Comparison of ENCODE assay signal across 7 cellular contexts in genomic region chr1:10205206-10205605, GRCh38. TPM values are rescaled to one million over a fixed set of nuclear protein-coding genes. Genes with fewer than 3 reads are reported as not detected.
A peak's percentile ranks its signal among the peaks of the same experiment; 100 is the strongest.
DNase-seq lines count a peak whose midpoint lies in the region; ATAC-seq, FAIRE-seq and TF ChIP-seq lines count a peak whose summit lies in the region.
"Not testable (repeated sequence)": the region's sequence is repeated elsewhere in the genome, so short reads cannot be mapped to it uniquely, and the experiment has no call there.

No MANE protein-coding gene starts in this region.

- not testable (repeated sequence) for H3K9me3 ChIP-seq in HEK293 (ENCODE audit: control insufficient read depth, insufficient read depth, low read depth, low read length); K562 (replicated peaks; ENCODE audit: control insufficient read depth, insufficient read depth, low read depth, low read length); HepG2 (ENCODE audit: low read length); psoas muscle; gastrocnemius medialis

- H3K9ac ChIP-seq in K562 (ENCODE audit: insufficient read depth in 1 of 2, low read depth in 2 of 2, low read length in 2 of 2); HepG2 (ENCODE audit: insufficient read depth, low read depth, low read length): not testable (repeated sequence)

- H3K9me3 Mint-ChIP-seq in WTC11 = not testable (repeated sequence)

- H3K27me3 ChIP-seq in K562 (ENCODE audit: control insufficient read depth in 2 of 2, insufficient read depth in 2 of 2, low read length in 2 of 2) = peaks cover 18 to 53% of the 10 kb centered on the region in 2 experiments
- H3K27me3 ChIP-seq in HepG2 (ENCODE audit: control insufficient read depth in 1 of 2, insufficient read depth in 2 of 2, low read length in 2 of 2); psoas muscle (ENCODE audit: insufficient read depth in 3 of 3, low read length in 2 of 3); gastrocnemius medialis: not testable (repeated sequence)

- not testable (repeated sequence) for H3K27ac ChIP-seq in HEK293 (ENCODE audit: extremely low read depth, low read depth, low read length); K562 (ENCODE audit: extremely low read depth, low read depth, low read length); HepG2 (ENCODE audit: extremely low read length, insufficient read depth, low read length)
- peak overlapping the region; percentile 81 for H3K27ac ChIP-seq in psoas muscle
- H3K27ac ChIP-seq in gastrocnemius medialis = peak overlapping the region; percentile 73 to 84 (median 82)

- TF ChIP-seq RAD21 in K562 (CRISPR knock-in tag; conservative IDR thresholded peaks at IDR 0.05 in 1 of 2, IDR thresholded peaks at IDR 0.05 in 1 of 2); HepG2 (CRISPR knock-in tag; IDR thresholded peaks at IDR 0.05): not testable (repeated sequence)

- intact Hi-C loops in K562 (cut with micrococcal nuclease); HepG2 (cut with micrococcal nuclease; ENCODE audit: unreplicated experiment); gastrocnemius medialis (cut with DNase I; ENCODE audit: low total_unique reads): not testable (repeated sequence)
- intact Hi-C loops in psoas muscle (cut with DNase I) = loop anchor here in 1 of 2 donors (5.0 kb wide), 2 partner anchors 43 to 107 kb away; no protein-coding TSS in a partner anchor

- H3K4me1 ChIP-seq in HEK293 (ENCODE audit: control insufficient read depth, insufficient read depth, low read length); K562 (replicated peaks in 1 of 2; ENCODE audit: control insufficient read depth in 2 of 2, insufficient read depth in 2 of 2, low read length in 2 of 2): not testable (repeated sequence)
- H3K4me1 ChIP-seq in HepG2 (ENCODE audit: insufficient read depth, low read length) (peaks cover 48% of the 10 kb centered on the region), psoas muscle (peaks cover 28% of the 10 kb centered on the region), gastrocnemius medialis (peaks cover 18% of the 10 kb centered on the region in 2 donors)

- not testable (repeated sequence) for H3K36me3 ChIP-seq in HEK293 (ENCODE audit: control insufficient read depth in 2 of 2, insufficient read depth in 1 of 2, low read length in 2 of 2); K562 (ENCODE audit: control insufficient read depth, insufficient read depth, low read length); HepG2 (replicated peaks in 1 of 2; ENCODE audit: control insufficient read depth in 1 of 2, insufficient read depth in 2 of 2, low read length in 2 of 2); psoas muscle (ENCODE audit: insufficient read depth in 1 of 2, low read depth in 1 of 2); gastrocnemius medialis

- TF ChIP-seq POLR2A in K562 (conservative IDR thresholded peaks at IDR 0.05); HepG2 (IDR thresholded peaks at IDR 0.05; ENCODE audit: insufficient read depth in 1 of 2, low read depth in 2 of 2, low read length in 2 of 2); gastrocnemius medialis (IDR thresholded peaks at IDR 0.05): not testable (repeated sequence)

- in situ Hi-C loops in K562 (cut with MboI); HepG2 (cut with HindIII; ENCODE audit: extremely low pct_ligation_motif_present, low pct_unique_long_range_greater_than_20kb): not testable (repeated sequence)
- in situ Hi-C loops in gastrocnemius medialis (cut with MboI; ENCODE audit: low sequenced_read_pairs in 4 of 4) = loop anchor here (10.0 to 25.0 kb wide), 3 partner anchors 130 to 140 kb away; no protein-coding TSS in a partner anchor

- CTCF ChIA-PET in HEK293 (lab: Yijun Ruan, JAX) (interaction anchor here (0.6 kb wide), 1 partner anchor 265 kb away, joined by 5 read pairs; no protein-coding TSS in a partner anchor), WTC11 (lab: Charles Lee) (interaction anchor here (0.6 kb wide), 1 partner anchor 27 kb away, joined by 3 read pairs; no protein-coding TSS in a partner anchor)
- CTCF ChIA-PET in K562 (lab: Yijun Ruan, JAX; ENCODE audit: low intra/inter-chr PET ratio); HepG2 (lab: Yijun Ruan, JAX; ENCODE audit: low intra/inter-chr PET ratio, low total read pairs): not testable (repeated sequence)

- H3K27ac Mint-ChIP-seq in WTC11 = not testable (repeated sequence)

- H3K36me3 Mint-ChIP-seq in WTC11 = not testable (repeated sequence)

- 7% methylated on average over 13 of the region's 14 CpGs for WGBS in K562 (ENCODE audit: insufficient coverage, low coverage, missing lambda C conversion rate)
- 38% methylated on average over 14 of the region's 14 CpGs for WGBS in HepG2 (ENCODE audit: low lambda C conversion rate)
- 73 to 86% (median 75%) methylated on average over 14 of the region's 14 CpGs for WGBS in psoas muscle, 3 donors

- not testable (repeated sequence) for TF ChIP-seq CTCF in HEK293 (tag by site-specific recombination; IDR thresholded peaks at IDR 0.05); WTC11 (IDR thresholded peaks at IDR 0.05); K562 (IDR thresholded peaks at IDR 0.05 in 2 of 3, conservative IDR thresholded peaks at IDR 0.05 in 1 of 3; ENCODE audit: insufficient read depth in 2 of 3, low read depth in 1 of 3, low read length in 3 of 3); HepG2 (CRISPR knock-in tag; IDR thresholded peaks at IDR 0.05); psoas muscle (IDR thresholded peaks at IDR 0.05); gastrocnemius medialis (IDR thresholded peaks at IDR 0.05 in 4 of 5, conservative IDR thresholded peaks at IDR 0.05 in 1 of 5)

- not testable (repeated sequence) for H3K9me1 ChIP-seq in K562 (ENCODE audit: control insufficient read depth, insufficient read depth, low read length)

- not testable (repeated sequence) for H3K4me3 Mint-ChIP-seq in WTC11

- H3K4me1 Mint-ChIP-seq in WTC11 = not testable (repeated sequence)

- BruUV-seq in K562 (replicated peaks; lab: Mats Ljungman, UMichigan); HepG2 (replicated peaks; lab: Mats Ljungman, UMichigan): not testable (repeated sequence)

- not testable (repeated sequence) for FAIRE-seq in K562 (lab: Jason Lieb, UNC); HepG2 (lab: Jason Lieb, UNC)

- not testable (repeated sequence) for H3K4me2 ChIP-seq in K562 (ENCODE audit: insufficient read depth, low read length); HepG2 (ENCODE audit: low read depth, low read length)

- H3K27me3 Mint-ChIP-seq in WTC11 (ENCODE audit: low read depth) = not testable (repeated sequence)

- not testable (repeated sequence) for ATAC-seq in WTC11, K562, HepG2, psoas muscle, gastrocnemius medialis

- not testable (repeated sequence) for H3K79me2 ChIP-seq in K562 (ENCODE audit: control insufficient read depth, insufficient read depth, low read length); HepG2 (ENCODE audit: insufficient read depth, low read length)

- not testable (repeated sequence) for H4K20me1 ChIP-seq in K562 (replicated peaks; ENCODE audit: control insufficient read depth, insufficient read depth, low read length); HepG2 (ENCODE audit: insufficient read depth, low read length)

- H2AFZ ChIP-seq in K562 (ENCODE audit: low read depth, low read length); HepG2 (ENCODE audit: low read length): not testable (repeated sequence)

- TF ChIP-seq EP300 in K562 (IDR thresholded peaks at IDR 0.05; ENCODE audit: low read length); HepG2 (IDR thresholded peaks at IDR 0.05; ENCODE audit: low read depth in 2 of 2, low read length in 2 of 2); HepG2 (CRISPR knock-in tag; IDR thresholded peaks at IDR 0.05; ENCODE audit: borderline replicate concordance): not testable (repeated sequence)

- not testable (repeated sequence) for DNase-seq in WTC11 (ENCODE audit: low spot score); K562 (ENCODE audit: extremely low read depth in 1 of 4, low spot score in 3 of 4); HepG2 (ENCODE audit: low spot score); psoas muscle; gastrocnemius medialis
- DNase-seq in mesenteric fat pad (ENCODE audit: low spot score) = peak; percentile 26

- not testable (repeated sequence) for H3K4me3 ChIP-seq in HEK293 (ENCODE audit: low read depth, low read length); K562; HepG2 (replicated peaks in 1 of 3; ENCODE audit: insufficient read depth in 1 of 3, low read depth in 2 of 3, low read length in 3 of 3); psoas muscle; gastrocnemius medialis

- POLR2A ChIA-PET in HEK293 (lab: Yijun Ruan, JAX); WTC11 (lab: Charles Lee); HepG2 (lab: Yijun Ruan, JAX): not testable (repeated sequence)
- POLR2A ChIA-PET in K562 (lab: Yijun Ruan, JAX) = interaction anchor here (0.5 to 2.0 kb wide), 4 partner anchors 11 to 260 kb away, joined by 3 to 6 read pairs (median 4); no protein-coding TSS in a partner anchor

RNA-seq across cellular contexts. Expression of gene KIF1B, which starts 5.2 kb away (rescaled TPM):
- total RNA-seq in WTC11 (2021) (63.1 to 70.1 TPM (median 64.9 TPM) in 3 replicates), K562 (2014; rRNA removed) (8.9 and 12.3 TPM in 2 replicates), K562 (2014; rRNA removed; fragmentation: Illumina TruSeq; extraction: Trizol) (14.8 and 16.0 TPM in 2 replicates), K562 (2015; rRNA removed; fragmentation: Illumina TruSeq; extraction: Trizol) (11.1 and 13.2 TPM in 2 replicates), K562 (2021) (19.8 and 20.0 TPM in 2 replicates), HepG2 (2016; rRNA removed; fragmentation: Illumina TruSeq; extraction: Trizol) (26.7 and 43.6 TPM in 2 replicates), mesenteric fat pad (59.3 TPM), psoas muscle (100 to 1,000 TPM; 221 to 391 (median 338) TPM), gastrocnemius medialis (100 to 1,000 TPM; 203 to 445 (median 306) TPM)
- 31.2 and 82.9 TPM in 2 replicates for total RNA-seq in K562 (2011; cell fraction: chromatin; rRNA removed; ENCODE audit: low replicate concordance)
- 17.6 and 18.5 TPM in 2 replicates for total RNA-seq in K562 (2011; cell fraction: nucleolus; rRNA removed)
- total RNA-seq in K562 (2011; cell fraction: nucleoplasm; rRNA removed) = 35.7 and 51.7 TPM in 2 replicates
- polyA plus RNA-seq in K562 (2011; rRNA removed) (11.9 and 14.8 TPM in 2 replicates), K562 (2014; fragmentation: Illumina TruSeq; extraction: Trizol) (14.8 and 15.8 TPM in 2 replicates), K562 (2014; fragmentation: Nextera tagmentation; extraction: Ambion mirVana) (1 to 10 TPM; 2.8 to 3.1 TPM), K562 (2014; rRNA removed) (8.9 and 9.6 TPM in 2 replicates), HepG2 (2011; rRNA removed) (27.0 and 32.5 TPM in 2 replicates), psoas muscle (100 to 1,000 TPM in 2 of 3 donors, 10 to 100 TPM in 1; 31.8 to 332 (median 105) TPM)
- 8.2 and 12.3 TPM in 2 replicates for polyA plus RNA-seq in K562 (2011; cell fraction: cytosol; rRNA removed)
- 10.1 and 10.2 TPM in 2 replicates for polyA plus RNA-seq in K562 (2011; cell fraction: nucleus; rRNA removed)
- polyA plus RNA-seq in K562 (2012) = 9.4 and 12.2 TPM in 2 replicates
- polyA minus RNA-seq in K562 (2011; rRNA and poly(A)+ RNA removed) = 25.2 and 29.9 TPM in 2 replicates
- polyA minus RNA-seq in K562 (2011; cell fraction: cytosol; rRNA and poly(A)+ RNA removed) = 14.1 and 16.4 TPM in 2 replicates
- 9.7 and 22.9 TPM in 2 replicates for polyA minus RNA-seq in K562 (2011; cell fraction: nucleus; rRNA and poly(A)+ RNA removed)
- total RNA-seq in HepG2 (2016; cell fraction: cytosol; rRNA removed; fragmentation: Illumina TruSeq; extraction: Trizol; ENCODE audit: low read depth) = 5.1 and 5.3 TPM in 2 replicates
- 25.5 and 40.1 TPM in 2 replicates for total RNA-seq in HepG2 (2016; cell fraction: insoluble cytoplasmic fraction; rRNA removed; fragmentation: Illumina TruSeq; extraction: Trizol)
- total RNA-seq in HepG2 (2016; cell fraction: membrane; rRNA removed; fragmentation: Illumina TruSeq; extraction: Trizol) = 11.3 and 11.4 TPM in 2 replicates
- 35.4 and 42.7 TPM in 2 replicates for total RNA-seq in HepG2 (2016; cell fraction: nucleus; rRNA removed; fragmentation: Illumina TruSeq; extraction: Trizol)
- 18.2 and 23.8 TPM in 2 replicates for polyA plus RNA-seq in HepG2 (2011; cell fraction: cytosol; rRNA removed)
- polyA plus RNA-seq in HepG2 (2011; cell fraction: nucleus; rRNA removed) = 22.1 and 26.2 TPM in 2 replicates
- 21.2 and 27.8 TPM in 2 replicates for polyA plus RNA-seq in HepG2 (2012)
- 0.59 and 0.67 TPM in 2 replicates for polyA plus RNA-seq in HepG2 (2016; cell fraction: cytosol; fragmentation: Illumina TruSeq; extraction: Trizol; ENCODE audit: low read depth)
- polyA plus RNA-seq in HepG2 (2016; cell fraction: insoluble cytoplasmic fraction; fragmentation: Illumina TruSeq; extraction: Trizol; ENCODE audit: low read depth) = 23.0 and 24.6 TPM in 2 replicates
- polyA plus RNA-seq in HepG2 (2016; cell fraction: membrane; fragmentation: Illumina TruSeq; extraction: Trizol; ENCODE audit: low read depth) = 1.5 and 1.9 TPM in 2 replicates
- 22.3 and 23.8 TPM in 2 replicates for polyA plus RNA-seq in HepG2 (2016; cell fraction: nucleus; fragmentation: Illumina TruSeq; extraction: Trizol; ENCODE audit: insufficient read depth, low read depth)
- 24.7 and 78.1 TPM in 2 replicates for polyA minus RNA-seq in HepG2 (2011; rRNA and poly(A)+ RNA removed; ENCODE audit: low replicate concordance)
- polyA minus RNA-seq in HepG2 (2011; cell fraction: cytosol; rRNA and poly(A)+ RNA removed) = 37.6 and 42.0 TPM in 2 replicates
- polyA minus RNA-seq in HepG2 (2011; cell fraction: nucleus; rRNA and poly(A)+ RNA removed) = 62.1 and 75.5 TPM in 2 replicates
